1 cellular context compared by ENCODE assay signal in the genomic region with DNA sequence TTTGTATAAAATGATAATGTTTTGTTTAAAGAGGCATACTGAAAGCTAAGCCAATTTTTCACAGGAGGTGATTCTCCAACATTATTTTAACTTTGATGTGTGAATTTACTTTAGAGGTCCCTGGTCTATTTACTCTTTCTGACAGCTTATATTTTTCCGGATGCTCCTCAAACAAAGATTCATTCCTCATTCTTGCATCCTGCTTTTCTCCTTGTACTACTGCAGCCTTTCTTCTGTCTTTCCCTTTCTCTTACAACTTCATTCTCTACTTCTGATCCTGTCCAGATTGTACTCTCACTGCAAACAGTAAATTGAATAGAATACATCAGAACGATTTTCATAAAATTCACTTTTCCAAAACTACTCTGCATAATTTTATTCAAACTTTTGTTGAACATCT.
TF ChIP-seq lines count a peak whose summit lies in the region.

No MANE protein-coding gene starts in this region.

TF ChIP-seq in A549, 52 proteins besides CTCF, POLR2A, EP300 and RAD21 (continued from another document):
- TF ChIP-seq, protein P1, sequence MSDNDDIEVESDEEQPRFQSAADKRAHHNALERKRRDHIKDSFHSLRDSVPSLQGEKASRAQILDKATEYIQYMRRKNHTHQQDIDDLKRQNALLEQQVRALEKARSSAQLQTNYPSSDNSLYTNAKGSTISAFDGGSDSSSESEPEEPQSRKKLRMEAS (IDR thresholded peaks at IDR 0.05) = no peak
- no peak for TF ChIP-seq HOXB5 (CRISPR knock-in tag; IDR thresholded peaks at IDR 0.05)
- TF ChIP-seq CEBPB (IDR thresholded peaks at IDR 0.05) = no peak
